In genomic region chr17:49616546-49617205, GRCh38 we compare ENCODE assay signal across 10 cellular contexts. TPM values are rescaled to one million over a fixed set of nuclear protein-coding genes. Genes with fewer than 3 reads are reported as not detected.
DNase-seq lines count a peak whose midpoint lies in the region; TF ChIP-seq lines count a peak whose summit lies in the region.
"Had no signal": no experiment of that assay in that cellular context is flagged by ENCODE, and none has a peak within 500 bp of the region (broad histone marks: within the 10 kb centered on the region; RNA-seq: fewer than 3 reads in every experiment).

No MANE protein-coding gene starts in this region.

- no peak overlapping the region for H2AFZ ChIP-seq in OCI-LY3 (ENCODE audit: low read depth, low read length)
- no peak overlapping the region for H2AFZ ChIP-seq in osteoblast (ENCODE audit: low read length)
- H2AFZ ChIP-seq in Karpas-422 (ENCODE audit: low read length) = no peak overlapping the region

- H3K27me3 ChIP-seq in BLaER1 = no peaks in the 10 kb centered on the region
- H3K27me3 ChIP-seq in OCI-LY3 (ENCODE audit: low read depth, low read length) = no peaks in the 10 kb centered on the region
- H3K27me3 ChIP-seq in osteoblast (ENCODE audit: insufficient read depth, low read length) = no peaks in the 10 kb centered on the region
- H3K27me3 ChIP-seq in Karpas-422 (ENCODE audit: low read length) = no peaks in the 10 kb centered on the region

- no peak overlapping the region for H3K9ac ChIP-seq in BLaER1
- H3K9ac ChIP-seq in OCI-LY3 (ENCODE audit: low read length) = no peak overlapping the region
- no peak overlapping the region for H3K9ac ChIP-seq in Karpas-422 (ENCODE audit: low read length)

- H3K4me3 ChIP-seq in BLaER1 = no peak overlapping the region
- no peak overlapping the region for H3K4me3 ChIP-seq in OCI-LY3 (ENCODE audit: low read length)
- H3K4me3 ChIP-seq in fibroblast of the aortic adventitia (ENCODE audit: low read depth, low read length) = peak overlapping the region; percentile 9
- H3K4me3 ChIP-seq in osteoblast (ENCODE audit: insufficient read depth, low read length) = peak overlapping the region; percentile 27
- no peak overlapping the region for H3K4me3 ChIP-seq in Karpas-422 (ENCODE audit: low read length)

- peaks cover 32% of the 10 kb centered on the region; the same call in 1 of the 2 replicates for H4K20me1 ChIP-seq in BLaER1
- H4K20me1 ChIP-seq in OCI-LY3 (ENCODE audit: insufficient read depth, low read length) = no peaks in the 10 kb centered on the region
- peaks cover 6% of the 10 kb centered on the region for H4K20me1 ChIP-seq in osteoblast (ENCODE audit: insufficient read depth, low read length)
- H4K20me1 ChIP-seq in Karpas-422 (ENCODE audit: insufficient read depth, low read depth, low read length) = no peaks in the 10 kb centered on the region

- H3K36me3 ChIP-seq in BLaER1 = peaks cover 90% of the 10 kb centered on the region
- peaks cover 37% of the 10 kb centered on the region for H3K36me3 ChIP-seq in OCI-LY3 (replicated peaks; ENCODE audit: low read depth, low read length)
- peaks cover 43% of the 10 kb centered on the region for H3K36me3 ChIP-seq in osteoblast (ENCODE audit: insufficient read depth, low read length)
- H3K36me3 ChIP-seq in Karpas-422 (ENCODE audit: insufficient read depth, low read length) = peaks cover 34% of the 10 kb centered on the region

- H3K79me2 ChIP-seq in OCI-LY3 (ENCODE audit: low read length) (no peaks in the 10 kb centered on the region), osteoblast (ENCODE audit: insufficient read depth, low read length) (peaks cover 19% of the 10 kb centered on the region), Karpas-422 (ENCODE audit: low read length) (peaks cover 45% of the 10 kb centered on the region)

- H3K4me1 ChIP-seq in BLaER1 = peaks cover 12% of the 10 kb centered on the region
- peaks cover 17% of the 10 kb centered on the region for H3K4me1 ChIP-seq in OCI-LY3 (ENCODE audit: low read length)
- H3K4me1 ChIP-seq in osteoblast (ENCODE audit: insufficient read depth, low read length) = peaks cover 28% of the 10 kb centered on the region
- H3K4me1 ChIP-seq in Karpas-422 (ENCODE audit: low read length) = no peaks in the 10 kb centered on the region

- no peak for TF ChIP-seq CTCF in OCI-LY3 (IDR thresholded peaks at IDR 0.05; ENCODE audit: low read depth, low read length)
- no peak for TF ChIP-seq CTCF in fibroblast of the aortic adventitia (IDR thresholded peaks at IDR 0.05; ENCODE audit: insufficient read depth, low read length)
- TF ChIP-seq CTCF in osteoblast (IDR thresholded peaks at IDR 0.05; ENCODE audit: extremely low read depth, low read depth, low read length) = no peak
- no peak for TF ChIP-seq CTCF in GM20000 (IDR thresholded peaks at IDR 0.05; ENCODE audit: extremely low read depth, missing control alignments)

- no peaks in the 10 kb centered on the region for H3K9me3 ChIP-seq in BLaER1
- no peaks in the 10 kb centered on the region for H3K9me3 ChIP-seq in OCI-LY3 (ENCODE audit: insufficient read depth, low read length)
- no peaks in the 10 kb centered on the region for H3K9me3 ChIP-seq in osteoblast (ENCODE audit: low read depth, low read length)
- no peaks in the 10 kb centered on the region for H3K9me3 ChIP-seq in Karpas-422 (ENCODE audit: low read length)

- DNase-seq in fibroblast of the aortic adventitia (ENCODE audit: low read depth) (peak; percentile 99), osteoblast (ENCODE audit: insufficient read length, low spot score, missing footprints) (peak; percentile 72), Karpas-422 (no peak), NCI-H526 (lab: John Stamatoyannopoulos, UW) (no peak), GM20000 (ENCODE audit: low spot score) (no peak)
- no peak for DNase-seq in activated CD4-positive, alpha-beta T cell treated with anti-CD3 and anti-CD28 coated beads for 4 hours
- DNase-seq: DMS79, NCI-H146 had no signal

- no peaks in the 10 kb centered on the region for H3K9me2 ChIP-seq in Karpas-422 (replicated peaks; ENCODE audit: insufficient read depth, low read length)

- H3K4me2 ChIP-seq in BLaER1 (peak overlapping the region; percentile 24; the same call in 1 of the 2 replicates), OCI-LY3 (ENCODE audit: low read length) (0 out of 2 replicates have a peak overlapping the region, but pooled peaks have one; percentile 4), osteoblast (ENCODE audit: insufficient read depth, low read length) (peak overlapping the region; percentile 75), Karpas-422 (ENCODE audit: low read depth, low read length, poor library complexity, severe bottlenecking) (no peak overlapping the region)

- H3K27ac ChIP-seq in BLaER1 (no peak overlapping the region), OCI-LY3 (ENCODE audit: low read length) (peak overlapping the region; percentile 41; the same call in 1 of the 2 replicates), osteoblast (ENCODE audit: low read depth, low read length) (peak overlapping the region; percentile 47), Karpas-422 (ENCODE audit: low read length) (no peak overlapping the region)

RNA-seq across cellular contexts. Expression of gene NXPH3, which starts 41.0 kb away (rescaled TPM):
- total RNA-seq in fibroblast of the aortic adventitia (ENCODE audit: low replicate concordance) (1.4 and 1.9 TPM in 2 replicates), osteoblast (1.8 and 3.3 TPM in 2 replicates)
- total RNA-seq in Karpas-422 (2014; rRNA removed; shearing (Covaris generic); ENCODE audit: low replicate concordance) = not detected in 2 replicates

Comparison
In these comparisons a context has a peak if more than half of its experiments do, and no peak if none do; other contexts are left out.
1. H3K27ac ChIP-seq: peak in OCI-LY3 (single experiment) and osteoblast (single experiment); none in BLaER1 (single experiment) and Karpas-422 (single experiment).
2. H3K4me3 ChIP-seq: peak in fibroblast of the aortic adventitia (single experiment) and osteoblast (single experiment); none in BLaER1 (single experiment), OCI-LY3 (single experiment) and Karpas-422 (single experiment).
3. DNase-seq: peak in fibroblast of the aortic adventitia (single experiment) and osteoblast (single experiment); none in Karpas-422 (single experiment), activated CD4-positive, alpha-beta T cell treated with anti-CD3 and anti-CD28 coated beads for 4 hours (0 of 2), NCI-H526 (0 of 2) and GM20000 (single experiment).